In genomic region chr12:1533602-1534304, GRCh38 we compare ENCODE assay signal across 8 cellular contexts.
DNase-seq lines count a peak whose midpoint lies in the region; ATAC-seq and TF ChIP-seq lines count a peak whose summit lies in the region.

No MANE protein-coding gene starts in this region.

- H3K4me1 ChIP-seq in right cardiac atrium (ENCODE audit: control insufficient read depth, insufficient read depth, low read length) = no peaks in the 10 kb centered on the region
- peaks cover 0 to 24% (median 2%) of the 10 kb centered on the region in 12 donors for H3K4me1 ChIP-seq in heart left ventricle
- H3K4me1 ChIP-seq in OCI-LY7 (ENCODE audit: insufficient read depth, low read length, poor library complexity, severe bottlenecking) = peaks cover 49% of the 10 kb centered on the region
- peaks cover 0 to 19% of the 10 kb centered on the region in 2 donors for H3K4me1 ChIP-seq in duodenal mucosa (ENCODE audit: control insufficient read depth in 1 of 2, insufficient read depth in 2 of 2, low read length in 2 of 2)
- peaks cover 0 to 45% (median 28%) of the 10 kb centered on the region in 4 donors for H3K4me1 ChIP-seq in esophagus muscularis mucosa

- no peaks in the 10 kb centered on the region for H3K9me3 ChIP-seq in right cardiac atrium (ENCODE audit: control insufficient read depth, low read length)
- H3K9me3 ChIP-seq in heart left ventricle = no peaks in the 10 kb centered on the region
- H3K9me3 ChIP-seq in OCI-LY7 (ENCODE audit: low read length) = no peaks in the 10 kb centered on the region
- H3K9me3 ChIP-seq in duodenal mucosa (ENCODE audit: control insufficient read depth in 1 of 2, low read length in 2 of 2) = no peaks in the 10 kb centered on the region
- no peaks in the 10 kb centered on the region for H3K9me3 ChIP-seq in esophagus muscularis mucosa

- POLR2A ChIA-PET in OCI-LY7 (lab: Charles Lee) = interaction anchor here (0.6 to 2.7 kb wide), 9 partner anchors 9 to 678 kb away, joined by 3 to 16 read pairs (median 4); no protein-coding TSS in a partner anchor

- peak overlapping the region; percentile 89 for H3K4me2 ChIP-seq in OCI-LY7 (ENCODE audit: low read length)

- 42% methylated on average over 16 of the region's 16 CpGs for WGBS in right cardiac atrium
- WGBS in heart left ventricle, 4 donors = 44 to 61% (median 55%) methylated on average over 16 of the region's 16 CpGs
- WGBS in esophagus muscularis mucosa = 67% methylated on average over 16 of the region's 16 CpGs

- H3K27ac ChIP-seq in right cardiac atrium (ENCODE audit: low read length) = no peak overlapping the region
- no peak overlapping the region for H3K27ac ChIP-seq in heart left ventricle
- H3K27ac ChIP-seq in OCI-LY7 (ENCODE audit: low read depth, low read length, poor library complexity, severe bottlenecking) = peak overlapping the region; percentile 79
- H3K27ac ChIP-seq in duodenal mucosa (ENCODE audit: low read depth, low read length) = no peak overlapping the region
- no peak overlapping the region for H3K27ac ChIP-seq in esophagus muscularis mucosa (replicated peaks in 1 of 4)

- CTCF ChIA-PET in OCI-LY7 (lab: Charles Lee; ENCODE audit: unreplicated experiment) = interaction anchor here (1.5 kb wide), 1 partner anchor 416 kb away, joined by 5 read pairs; no protein-coding TSS in a partner anchor

- peak in 1 of 2 donors; percentile 14 for ATAC-seq in right cardiac atrium
- ATAC-seq in heart left ventricle = no peak
- peak; percentile 46 for ATAC-seq in HG02763 (IDR thresholded peaks at IDR 0.05; ENCODE audit: unreplicated experiment)

- DNase-seq in right cardiac atrium = no peak
- no peak for DNase-seq in heart left ventricle
- DNase-seq in OCI-LY7 (ENCODE audit: low spot score) = peak; percentile 83
- DNase-seq in stimulated activated CD8-positive, alpha-beta memory T cell treated with anti-CD3 and anti-CD28 coated beads, Interleukin-4, amount 100 ng/mL, for 24 hours (ENCODE audit: low read depth) = peak; percentile 35
- DNase-seq in NCI-H774 (lab: John Stamatoyannopoulos, UW) = no peak
- no peak for DNase-seq in esophagus muscularis mucosa (ENCODE audit: extremely low spot score)

- no peaks in the 10 kb centered on the region for H3K27me3 ChIP-seq in right cardiac atrium (ENCODE audit: control insufficient read depth, insufficient read depth)
- peaks cover 5 to 79% (median 18%) of the 10 kb centered on the region in 9 donors for H3K27me3 ChIP-seq in heart left ventricle
- peaks cover 57 to 59% of the 10 kb centered on the region in 2 donors for H3K27me3 ChIP-seq in duodenal mucosa (ENCODE audit: control insufficient read depth in 1 of 2, insufficient read depth in 2 of 2, low read length in 2 of 2)
- peaks cover 0 to 30% (median 7%) of the 10 kb centered on the region in 4 donors for H3K27me3 ChIP-seq in esophagus muscularis mucosa

- H4K20me1 ChIP-seq in OCI-LY7 (ENCODE audit: insufficient read depth, low read length) = no peaks in the 10 kb centered on the region

- intact Hi-C loops in right cardiac atrium (cut with DNase I) = no loop called here
- intact Hi-C loops in heart left ventricle (cut with DNase I) = no loop called here
- intact Hi-C loops in OCI-LY7 (cut with micrococcal nuclease; ENCODE audit: unreplicated experiment) = loop anchor here (1.0 kb wide), 1 partner anchor 50 kb away; no protein-coding TSS in a partner anchor
- intact Hi-C loops in esophagus muscularis mucosa (cut with DNase I) = no loop called here

- H3K4me3 ChIP-seq in right cardiac atrium (ENCODE audit: low read length) (peak overlapping the region; percentile 3), heart left ventricle (peak overlapping the region in 1 of 12 donors; percentile 23), OCI-LY7 (ENCODE audit: low read depth, low read length, poor library complexity, severe bottlenecking) (peak overlapping the region; percentile 68), duodenal mucosa (ENCODE audit: low read depth in 1 of 2, low read length in 2 of 2) (peak overlapping the region; percentile 26 to 48), esophagus muscularis mucosa (peak overlapping the region in 1 of 4 donors; percentile 18)

- H3K9me2 ChIP-seq in OCI-LY7 (ENCODE audit: insufficient read depth, low read length) = no peaks in the 10 kb centered on the region

- no TSS peak for BruUV-seq in OCI-LY7 (replicated peaks; lab: Mats Ljungman, UMichigan)

- TF ChIP-seq POLR2A in heart left ventricle (IDR thresholded peaks at IDR 0.05) (no peak), esophagus muscularis mucosa (IDR thresholded peaks at IDR 0.05; ENCODE audit: low read depth) (no peak)

- no peak overlapping the region for H3K9ac ChIP-seq in duodenal mucosa (ENCODE audit: low read depth in 1 of 2, low read length in 2 of 2)

- H3K79me2 ChIP-seq in OCI-LY7 (ENCODE audit: insufficient read depth, low read depth, low read length) = peaks cover 14% of the 10 kb centered on the region

- H2AFZ ChIP-seq in OCI-LY7 (ENCODE audit: low read length) = peak overlapping the region; percentile 64; the same call in 1 of the 2 replicates

- H3K36me3 ChIP-seq in heart left ventricle (no peaks in the 10 kb centered on the region), OCI-LY7 (ENCODE audit: insufficient read depth, low read length) (no peaks in the 10 kb centered on the region), duodenal mucosa (ENCODE audit: control insufficient read depth in 1 of 2, insufficient read depth in 2 of 2, low read length in 2 of 2) (no peaks in the 10 kb centered on the region), esophagus muscularis mucosa (no peaks in the 10 kb centered on the region)

- no peak for TF ChIP-seq EP300 in esophagus muscularis mucosa (IDR thresholded peaks at IDR 0.05)

- no peak for TF ChIP-seq CTCF in heart left ventricle (IDR thresholded peaks at IDR 0.05)
- TF ChIP-seq CTCF in OCI-LY7 (conservative IDR thresholded peaks at IDR 0.05; ENCODE audit: low read length) = 0 out of 2 replicates have a peak, but pooled peaks have one; percentile 31
- TF ChIP-seq CTCF in esophagus muscularis mucosa (IDR thresholded peaks at IDR 0.05) = no peak

Comparison
In these comparisons a context has a peak if more than half of its experiments do, and no peak if none do; other contexts are left out.
1. DNase-seq: peak in OCI-LY7 (single experiment) and stimulated activated CD8-positive, alpha-beta memory T cell treated with anti-CD3 and anti-CD28 coated beads, Interleukin-4, amount 100 ng/mL, for 24 hours (single experiment); none in right cardiac atrium (0 of 3), heart left ventricle (0 of 5), NCI-H774 (single experiment) and esophagus muscularis mucosa (single experiment).